Comparison of ENCODE assay signal across 10 cellular contexts in genomic region chr13:78608254-78608704, GRCh38. TPM values are rescaled to one million over a fixed set of nuclear protein-coding genes. Genes with fewer than 3 reads are reported as not detected.
A peak's percentile ranks its signal among the peaks of the same experiment; 100 is the strongest.
DNase-seq lines count a peak whose midpoint lies in the region; ATAC-seq, FAIRE-seq and TF ChIP-seq lines count a peak whose summit lies in the region.
"Had no signal": no experiment of that assay in that cellular context is flagged by ENCODE, and none has a peak within 500 bp of the region (broad histone marks: within the 10 kb centered on the region; RNA-seq: fewer than 3 reads in every experiment).

No MANE protein-coding gene starts in this region.

- no peak for TF ChIP-seq EP300 in suprapubic skin (IDR thresholded peaks at IDR 0.05)

- H3K4me1 ChIP-seq in kidney (ENCODE audit: control insufficient read depth in 1 of 2, insufficient read depth in 1 of 2, low read depth in 1 of 2, low read length in 2 of 2) (peaks cover 0 to 16% of the 10 kb centered on the region in 2 donors), suprapubic skin (peaks cover 43% of the 10 kb centered on the region)

- H3K9me3 ChIP-seq in kidney (ENCODE audit: control insufficient read depth in 1 of 2, low read length in 2 of 2) (no peaks in the 10 kb centered on the region), suprapubic skin (no peaks in the 10 kb centered on the region)

- peaks cover 72% of the 10 kb centered on the region for H3K27me3 ChIP-seq in suprapubic skin

- no peaks in the 10 kb centered on the region for H3K36me3 ChIP-seq in kidney (ENCODE audit: control insufficient read depth in 1 of 2, insufficient read depth in 2 of 2, low read length in 2 of 2)
- no peaks in the 10 kb centered on the region for H3K36me3 ChIP-seq in suprapubic skin

- H3K27me3 Mint-ChIP-seq in activated T-cell treated with anti-CD3 and anti-CD28 coated beads, Interleukin-2, amount 50 U/mL, for 72 hours (ENCODE audit: low read depth): peaks cover 83% of the 10 kb centered on the region
- peaks cover 87% of the 10 kb centered on the region for H3K27me3 Mint-ChIP-seq in activated naive CD8-positive, alpha-beta T cell treated with anti-CD3 and anti-CD28 coated beads, Interleukin-2, amount 10 ng/mL, durations not matched to agents 7 days and 5 days

- POLR2A ChIA-PET in activated naive CD8-positive, alpha-beta T cell treated with anti-CD3 and anti-CD28 coated beads, Interleukin-2, amount 10 ng/mL, durations not matched to agents 7 days and 5 days (lab: Charles Lee): no interaction called here

- TF ChIP-seq CTCF in kidney (IDR thresholded peaks at IDR 0.05; ENCODE audit: borderline replicate concordance, extremely low read depth, insufficient read depth) (no peak), suprapubic skin (IDR thresholded peaks at IDR 0.05) (no peak)

- H3K27ac Mint-ChIP-seq in activated T-cell treated with anti-CD3 and anti-CD28 coated beads, Interleukin-2, amount 50 U/mL, for 72 hours: no peak overlapping the region
- no peak overlapping the region for H3K27ac Mint-ChIP-seq in activated naive CD8-positive, alpha-beta T cell treated with anti-CD3 and anti-CD28 coated beads, Interleukin-2, amount 10 ng/mL, durations not matched to agents 7 days and 5 days

- TF ChIP-seq POLR2A in suprapubic skin (IDR thresholded peaks at IDR 0.05): no peak

- intact Hi-C loops in kidney (cut with DNase I): no loop called here

- peak overlapping the region; percentile 78 to 79 for H3K4me3 Mint-ChIP-seq in activated T-cell treated with anti-CD3 and anti-CD28 coated beads, Interleukin-2, amount 50 U/mL, for 72 hours
- peak overlapping the region; percentile 69 for H3K4me3 Mint-ChIP-seq in activated naive CD8-positive, alpha-beta T cell treated with anti-CD3 and anti-CD28 coated beads, Interleukin-2, amount 10 ng/mL, durations not matched to agents 7 days and 5 days

- no peak for FAIRE-seq in kidney (lab: Jason Lieb, UNC)

- H3K4me3 ChIP-seq in kidney (ENCODE audit: low read length in 2 of 2) (peak overlapping the region in 1 of 2 donors; percentile 49), suprapubic skin (peak overlapping the region; percentile 53)

- H3K27ac ChIP-seq in kidney (ENCODE audit: low read depth in 2 of 2, low read length in 2 of 2): no peak overlapping the region
- H3K27ac ChIP-seq in suprapubic skin: no peak overlapping the region

- no peaks in the 10 kb centered on the region for H3K9me3 Mint-ChIP-seq in activated T-cell treated with anti-CD3 and anti-CD28 coated beads, Interleukin-2, amount 50 U/mL, for 72 hours
- H3K9me3 Mint-ChIP-seq in activated naive CD8-positive, alpha-beta T cell treated with anti-CD3 and anti-CD28 coated beads, Interleukin-2, amount 10 ng/mL, durations not matched to agents 7 days and 5 days: no peaks in the 10 kb centered on the region

- no peak overlapping the region for H3K9ac ChIP-seq in kidney (ENCODE audit: low read length in 2 of 2)

- no peak for ATAC-seq in activated T-cell treated with anti-CD3 and anti-CD28 coated beads, Interleukin-2, amount 50 U/mL, for 72 hours (replicated peaks in 1 of 2)
- ATAC-seq in activated naive CD8-positive, alpha-beta T cell treated with anti-CD3 and anti-CD28 coated beads, Interleukin-2, amount 10 ng/mL, durations not matched to agents 7 days and 5 days (ENCODE audit: low read depth): no peak
- no peak for ATAC-seq in HG02840 (IDR thresholded peaks at IDR 0.05; ENCODE audit: low FRiP score, unreplicated experiment)

- peaks cover 1 to 2% of the 10 kb centered on the region in 2 donors for H3K36me3 Mint-ChIP-seq in activated T-cell treated with anti-CD3 and anti-CD28 coated beads, Interleukin-2, amount 50 U/mL, for 72 hours (ENCODE audit: insufficient read depth in 2 of 2)
- H3K36me3 Mint-ChIP-seq in activated naive CD8-positive, alpha-beta T cell treated with anti-CD3 and anti-CD28 coated beads, Interleukin-2, amount 10 ng/mL, durations not matched to agents 7 days and 5 days: no peaks in the 10 kb centered on the region

- no peak for DNase-seq in activated T-cell treated with anti-CD3 and anti-CD28 coated beads, Interleukin-2, amount 50 U/mL, for 72 hours
- DNase-seq in activated T-cell treated with anti-CD3 and anti-CD28 coated beads, Interleukin-2, amount 50 U/mL, for 48 hours: no peak
- no peak for DNase-seq in activated naive CD8-positive, alpha-beta T cell treated with anti-CD3 and anti-CD28 coated beads, Interleukin-2, amount 10 ng/mL, durations not matched to agents 7 days and 5 days
- DNase-seq in kidney (peak; percentile 58), suprapubic skin (ENCODE audit: low spot score in 2 of 2) (no peak), amygdala (lab: John Stamatoyannopoulos, UW) (no peak), NCI-H510A (lab: John Stamatoyannopoulos, UW) (no peak)
- DNase-seq: C1 segment of cervical spinal cord, NCI-H2227 treated with DMSO at 0.1 percent for 48 hours had no signal

- 15% methylated on average over 10 of the region's 16 CpGs for WGBS in suprapubic skin

- peaks cover 67% of the 10 kb centered on the region for H3K4me1 Mint-ChIP-seq in activated T-cell treated with anti-CD3 and anti-CD28 coated beads, Interleukin-2, amount 50 U/mL, for 72 hours (ENCODE audit: low read depth)
- peaks cover 18% of the 10 kb centered on the region for H3K4me1 Mint-ChIP-seq in activated naive CD8-positive, alpha-beta T cell treated with anti-CD3 and anti-CD28 coated beads, Interleukin-2, amount 10 ng/mL, durations not matched to agents 7 days and 5 days

RNA-seq across cellular contexts. Expression of gene POU4F1, which starts 4.9 kb away (rescaled TPM):
- total RNA-seq in activated T-cell treated with anti-CD3 and anti-CD28 coated beads, Interleukin-2, amount 50 U/mL, for 72 hours: under 1 TPM; 0.44 to 0.79 TPM
- total RNA-seq in activated naive CD8-positive, alpha-beta T cell treated with anti-CD3 and anti-CD28 coated beads, Interleukin-2, amount 10 ng/mL, durations not matched to agents 7 days and 5 days: under 1 TPM; 0.11 to 0.19 TPM
- total RNA-seq in kidney: not detected
- not detected for polyA plus RNA-seq in kidney (ENCODE audit: insufficient read depth, low read depth, low replicate concordance)
- total RNA-seq in suprapubic skin: under 1 TPM in 2 of 4 donors, not detected in 2; 0.13 to 0.16 TPM

RNA-seq across cellular contexts. Expression of gene OBI1, which starts 50.7 kb away (rescaled TPM):
- total RNA-seq in activated T-cell treated with anti-CD3 and anti-CD28 coated beads, Interleukin-2, amount 50 U/mL, for 72 hours: 10 to 100 TPM; 17.8 to 23.0 TPM
- 10 to 100 TPM; 17.5 to 17.8 TPM for total RNA-seq in activated naive CD8-positive, alpha-beta T cell treated with anti-CD3 and anti-CD28 coated beads, Interleukin-2, amount 10 ng/mL, durations not matched to agents 7 days and 5 days
- 9.9 TPM for total RNA-seq in kidney
- 4.0 TPM for polyA plus RNA-seq in kidney (ENCODE audit: insufficient read depth, low read depth, low replicate concordance)
- 10 to 100 TPM in 1 of 4 donors, 1 to 10 TPM in 3; 5.3 to 10.6 (median 6.7) TPM for total RNA-seq in suprapubic skin
